Comparison of ENCODE assay signal across 29 cellular contexts in the genomic region with DNA sequence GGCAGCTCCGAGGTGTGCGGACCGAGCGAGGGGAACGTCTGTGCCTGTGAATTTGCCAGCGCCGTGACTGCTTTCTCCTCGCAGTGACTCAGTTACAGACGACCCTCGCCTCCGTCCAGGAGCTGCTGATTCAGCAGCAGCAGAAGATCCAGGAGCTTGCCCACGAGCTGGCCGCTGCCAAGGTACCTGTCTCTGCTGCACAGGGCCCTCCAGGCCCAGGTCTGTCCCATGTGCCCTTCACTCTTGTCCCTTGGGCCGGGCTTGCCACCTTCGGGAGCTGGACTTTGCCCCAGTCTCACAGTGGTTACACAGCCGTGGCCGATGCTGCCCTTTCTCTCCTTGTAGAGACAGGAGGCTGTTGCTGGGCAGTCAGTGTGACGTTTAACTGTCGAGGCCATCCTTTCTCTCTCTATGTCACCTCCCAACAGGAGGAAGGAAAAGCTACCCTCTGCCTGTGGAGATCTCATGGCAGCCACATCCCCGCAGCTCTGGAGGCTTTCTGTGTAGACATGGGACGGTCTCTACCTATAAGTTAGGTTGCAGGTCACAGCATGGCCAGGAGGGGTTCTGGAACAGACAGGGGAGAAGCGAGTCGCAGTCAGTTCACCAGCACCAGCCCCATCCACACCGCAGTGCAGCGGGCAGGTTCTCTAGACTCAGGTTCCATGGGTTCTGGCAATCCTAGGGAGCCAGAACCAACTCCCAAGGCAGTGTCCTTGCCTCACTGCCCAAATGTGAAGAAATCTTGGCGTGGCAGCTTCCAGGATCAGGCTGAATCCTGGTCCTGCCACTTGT.
DNase-seq lines count a peak whose midpoint lies in the region; ATAC-seq and TF ChIP-seq lines count a peak whose summit lies in the region.
"Had no signal": no experiment of that assay in that cellular context is flagged by ENCODE, and none has a peak within 500 bp of the region (broad histone marks: within the 10 kb centered on the region; RNA-seq: fewer than 3 reads in every experiment).

No MANE protein-coding gene starts in this region.

- H3K9me3 ChIP-seq in Peyer's patch (no peaks in the 10 kb centered on the region), liver (ENCODE audit: control insufficient read depth in 4 of 4, low read length in 3 of 4) (no peaks in the 10 kb centered on the region), spleen (no peaks in the 10 kb centered on the region)
- H3K9me3 ChIP-seq: BLaER1 treated with 17β-estradiol and CSF1 and Interleukin-3, amounts not matched to agents 10 nM and 100 nM; heart left ventricle; mucosa of descending colon had no signal

- intact Hi-C loops in CD14-positive monocyte (cut with micrococcal nuclease), result no loop called here
- intact Hi-C loops in spleen (cut with DNase I; ENCODE audit: low total_unique reads), result no loop called here

- no peak for ATAC-seq in HG03565 (IDR thresholded peaks at IDR 0.05; ENCODE audit: unreplicated experiment)
- ATAC-seq in GM21529 (IDR thresholded peaks at IDR 0.05; ENCODE audit: unreplicated experiment), result no peak
- ATAC-seq: GM23338, heart left ventricle, mucosa of descending colon had no signal

- H3K27ac Mint-ChIP-seq in CD14-positive monocyte, result peak overlapping the region in 1 of 7 donors; percentile 33
- H3K27ac Mint-ChIP-seq: activated T-cell treated with anti-CD3 and anti-CD28 coated beads, Interleukin-2, amount 50 U/mL, for 24 hours; dendritic cell treated with granulocyte-macrophage colony-stimulating factor and Interleukin-4, amounts not matched to agents 40 ng/mL and 50 ng/mL, for 4 days; IgD-negative memory B cell; natural killer cell treated with Interleukin-12 subunit alpha and Interleukin-12 subunit beta and Interleukin-15 and Interleukin-18, amount 100 ng/mL, for 72 hours; stimulated activated naive CD8-positive, alpha-beta T cell treated with anti-CD3 and anti-CD28 coated beads, Interleukin-15, Interleukin-2, amounts not matched to agents 100 ng/mL and 50 ng/mL, for 24 hours had no signal

- no peaks in the 10 kb centered on the region for H3K4me1 Mint-ChIP-seq in CD14-positive monocyte
- H3K4me1 Mint-ChIP-seq: GM23338, IgD-negative memory B cell had no signal

- peaks cover 0 to 43% (median 0%) of the 10 kb centered on the region in 3 donors for H3K36me3 ChIP-seq in Peyer's patch
- peaks cover 0 to 9% (median 6%) of the 10 kb centered on the region in 4 donors for H3K36me3 ChIP-seq in liver (ENCODE audit: control insufficient read depth in 4 of 4, insufficient read depth in 3 of 4, low read depth in 1 of 4, low read length in 3 of 4)
- H3K36me3 ChIP-seq in spleen, result peaks cover 0 to 96% (median 42%) of the 10 kb centered on the region in 6 donors

- H3K4me3 ChIP-seq in Peyer's patch, result no peak overlapping the region
- H3K4me3 ChIP-seq in liver (ENCODE audit: low read depth in 1 of 3, low read length in 3 of 3), result no peak overlapping the region
- H3K4me3 ChIP-seq in spleen, result no peak overlapping the region
- H3K4me3 ChIP-seq: BLaER1 treated with 17β-estradiol and CSF1 and Interleukin-3, amounts not matched to agents 10 nM and 100 nM; GM23338; heart left ventricle; mucosa of descending colon; PC-9; smooth muscle cell had no signal

- H3K4me3 Mint-ChIP-seq in CD14-positive monocyte, result no peak overlapping the region
- H3K4me3 Mint-ChIP-seq: activated T-cell treated with anti-CD3 and anti-CD28 coated beads, Interleukin-2, amount 50 U/mL, for 24 hours; dendritic cell treated with granulocyte-macrophage colony-stimulating factor and Interleukin-4, amounts not matched to agents 40 ng/mL and 50 ng/mL, for 4 days; GM23338; IgD-negative memory B cell; natural killer cell treated with Interleukin-12 subunit alpha and Interleukin-12 subunit beta and Interleukin-15 and Interleukin-18, amount 100 ng/mL, for 72 hours; stimulated activated naive CD8-positive, alpha-beta T cell treated with anti-CD3 and anti-CD28 coated beads, Interleukin-15, Interleukin-2, amounts not matched to agents 100 ng/mL and 50 ng/mL, for 24 hours had no signal

- TF ChIP-seq RAD21 in liver (IDR thresholded peaks at IDR 0.05), result peak in 1 of 2 donors; percentile 42

- TF ChIP-seq POLR2A in Peyer's patch (IDR thresholded peaks at IDR 0.05), result no peak
- no peak for TF ChIP-seq POLR2A in spleen (IDR thresholded peaks at IDR 0.05)

- no peaks in the 10 kb centered on the region for H3K9me3 Mint-ChIP-seq in CD14-positive monocyte
- H3K9me3 Mint-ChIP-seq: activated T-cell treated with anti-CD3 and anti-CD28 coated beads, Interleukin-2, amount 50 U/mL, for 24 hours; dendritic cell treated with granulocyte-macrophage colony-stimulating factor and Interleukin-4, amounts not matched to agents 40 ng/mL and 50 ng/mL, for 4 days; GM23338; IgD-negative memory B cell; natural killer cell treated with Interleukin-12 subunit alpha and Interleukin-12 subunit beta and Interleukin-15 and Interleukin-18, amount 100 ng/mL, for 72 hours; stimulated activated naive CD8-positive, alpha-beta T cell treated with anti-CD3 and anti-CD28 coated beads, Interleukin-15, Interleukin-2, amounts not matched to agents 100 ng/mL and 50 ng/mL, for 24 hours had no signal

- peaks cover 39 to 64% of the 10 kb centered on the region in 2 donors for H3K36me3 Mint-ChIP-seq in CD14-positive monocyte
- H3K36me3 Mint-ChIP-seq: natural killer cell treated with Interleukin-12 subunit alpha and Interleukin-12 subunit beta and Interleukin-15 and Interleukin-18, amount 100 ng/mL, for 72 hours had no signal

- no peak overlapping the region for H3K27ac ChIP-seq in Peyer's patch
- H3K27ac ChIP-seq in liver (ENCODE audit: low read depth in 1 of 2, low read length in 2 of 2), result no peak overlapping the region
- H3K27ac ChIP-seq in spleen, result no peak overlapping the region
- H3K27ac ChIP-seq: BLaER1 treated with 17β-estradiol and CSF1 and Interleukin-3, amounts not matched to agents 10 nM and 100 nM; PC-9 had no signal

- H3K4me1 ChIP-seq in Peyer's patch (no peaks in the 10 kb centered on the region), liver (ENCODE audit: control insufficient read depth in 4 of 4, insufficient read depth in 4 of 4, low read length in 3 of 4) (peaks cover 9 to 41% (median 17%) of the 10 kb centered on the region in 4 donors), spleen (no peaks in the 10 kb centered on the region)

- TF ChIP-seq CTCF in CD14-positive monocyte (IDR thresholded peaks at IDR 0.05) (no peak), Peyer's patch (IDR thresholded peaks at IDR 0.05) (no peak), liver (IDR thresholded peaks at IDR 0.05; ENCODE audit: low read depth, low read length, missing input control) (no peak), spleen (IDR thresholded peaks at IDR 0.05 in 8 of 11, conservative IDR thresholded peaks at IDR 0.05 in 3 of 11) (no peak)

- peaks cover 0 to 7% (median 2%) of the 10 kb centered on the region in 3 donors for H3K27me3 Mint-ChIP-seq in CD14-positive monocyte (ENCODE audit: low read depth in 3 of 3)
- H3K27me3 Mint-ChIP-seq: activated T-cell treated with anti-CD3 and anti-CD28 coated beads, Interleukin-2, amount 50 U/mL, for 24 hours; dendritic cell treated with granulocyte-macrophage colony-stimulating factor and Interleukin-4, amounts not matched to agents 40 ng/mL and 50 ng/mL, for 4 days; IgD-negative memory B cell; natural killer cell treated with Interleukin-12 subunit alpha and Interleukin-12 subunit beta and Interleukin-15 and Interleukin-18, amount 100 ng/mL, for 72 hours; stimulated activated naive CD8-positive, alpha-beta T cell treated with anti-CD3 and anti-CD28 coated beads, Interleukin-15, Interleukin-2, amounts not matched to agents 100 ng/mL and 50 ng/mL, for 24 hours had no signal

- H3K27me3 ChIP-seq in Peyer's patch (no peaks in the 10 kb centered on the region), liver (ENCODE audit: control insufficient read depth in 4 of 4, insufficient read depth in 4 of 4, low read length in 3 of 4) (no peaks in the 10 kb centered on the region), spleen (replicated peaks in 1 of 7) (no peaks in the 10 kb centered on the region)
- H3K27me3 ChIP-seq: BLaER1 treated with 17β-estradiol and CSF1 and Interleukin-3, amounts not matched to agents 10 nM and 100 nM; heart left ventricle had no signal

- no peak overlapping the region for H3K9ac ChIP-seq in liver (ENCODE audit: low read depth in 1 of 2, low read length in 2 of 2)
- H3K9ac ChIP-seq: BLaER1 treated with 17β-estradiol and CSF1 and Interleukin-3, amounts not matched to agents 10 nM and 100 nM had no signal

- DNase-seq in CD14-positive monocyte (ENCODE audit: low spot score) (peak; percentile 28), Peyer's patch (peak in 2 of 3 donors; percentile 45 to 53), spleen (peak; percentile 58), HCEC 1CT (no peak)
- DNase-seq: activated CD4-positive, alpha-beta T cell treated with anti-CD3 and anti-CD28 coated beads for 48 hours; activated gamma-delta T cell treated with Interleukin-2 at 50 U/mL for 16 hours; activated T-cell treated with anti-CD3 and anti-CD28 coated beads, Interleukin-2, amount 50 U/mL, for 24 hours; central memory CD4-positive, alpha-beta T cell; DMS153; foreskin fibroblast; kidney; mammary epithelial cell; mucosa of descending colon; NCI-H146; NCI-H226; PC-9; SHP77 treated with DMSO at 0.1 percent for 48 hours; stimulated activated CD4-positive, alpha-beta T cell treated with anti-CD3 and anti-CD28 coated beads, Interleukin-2, amount 100 ng/mL, for 24 hours had no signal

- 87% methylated on average over 26 of the region's 26 CpGs for WGBS in liver
- WGBS in spleen, 5 donors, result 91 to 98% (median 96%) methylated on average over 22 to 26 of the region's 26 CpGs

TF ChIP-seq in liver, 16 proteins besides CTCF, POLR2A, EP300 and RAD21 (continues in another document):
- no peak for TF ChIP-seq FOXA2 (IDR thresholded peaks at IDR 0.05)
- TF ChIP-seq SP1 (IDR thresholded peaks at IDR 0.05), result peak; percentile 24
- TF ChIP-seq, protein P1, sequence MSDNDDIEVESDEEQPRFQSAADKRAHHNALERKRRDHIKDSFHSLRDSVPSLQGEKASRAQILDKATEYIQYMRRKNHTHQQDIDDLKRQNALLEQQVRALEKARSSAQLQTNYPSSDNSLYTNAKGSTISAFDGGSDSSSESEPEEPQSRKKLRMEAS (IDR thresholded peaks at IDR 0.05), result no peak
- no peak for TF ChIP-seq GABPA (IDR thresholded peaks at IDR 0.05 in 1 of 2, conservative IDR thresholded peaks at IDR 0.05 in 1 of 2)
- TF ChIP-seq NR2F2 (IDR thresholded peaks at IDR 0.05), result no peak
- no peak for TF ChIP-seq TAF1 (conservative IDR thresholded peaks at IDR 0.05)
- TF ChIP-seq, protein P2, sequence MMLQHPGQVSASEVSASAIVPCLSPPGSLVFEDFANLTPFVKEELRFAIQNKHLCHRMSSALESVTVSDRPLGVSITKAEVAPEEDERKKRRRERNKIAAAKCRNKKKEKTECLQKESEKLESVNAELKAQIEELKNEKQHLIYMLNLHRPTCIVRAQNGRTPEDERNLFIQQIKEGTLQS (IDR thresholded peaks at IDR 0.05), result no peak
- TF ChIP-seq HNF4G (IDR thresholded peaks at IDR 0.05), result peak; percentile 68
- no peak for TF ChIP-seq EGR1 (IDR thresholded peaks at IDR 0.05; ENCODE audit: low read depth in 2 of 2)
- TF ChIP-seq RXRA (IDR thresholded peaks at IDR 0.05), result peak; percentile 16 to 46
